Comparison of ENCODE assay signal across 11 cellular contexts in genomic region chr6:130259557-130259956, GRCh38. TPM values are rescaled to one million over a fixed set of nuclear protein-coding genes. Genes with fewer than 3 reads are reported as not detected.
DNase-seq lines count a peak whose midpoint lies in the region; ATAC-seq lines count a peak whose summit lies in the region.
"Had no signal": no experiment of that assay in that cellular context is flagged by ENCODE, and none has a peak within 500 bp of the region (broad histone marks: within the 10 kb centered on the region; RNA-seq: fewer than 3 reads in every experiment).

No MANE protein-coding gene starts in this region.

- ATAC-seq in GM18520 (IDR thresholded peaks at IDR 0.05; ENCODE audit: unreplicated experiment) (peak; percentile 3), GM21390 (IDR thresholded peaks at IDR 0.05; ENCODE audit: unreplicated experiment) (peak; percentile 4), HG03095 (IDR thresholded peaks at IDR 0.05; ENCODE audit: unreplicated experiment) (peak; percentile 17), left cardiac atrium (no peak)
- ATAC-seq: heart left ventricle had no signal

- H3K27me3 Mint-ChIP-seq in activated T-helper 1 cell treated with anti-CD3 and anti-CD28 coated beads, Interleukin-12 subunit alpha, Interleukin-12 subunit beta, Interleukin-2, Interleukin-4 antibody, amounts not matched to agents 30 ng/mL and 10 ng/mL and 1 ng/mL, durations not matched to agents 14 hours and 24 hours and 36 hours (ENCODE audit: insufficient read depth), result no peaks in the 10 kb centered on the region

- no peak for DNase-seq in activated T-helper 1 cell treated with anti-CD3 and anti-CD28 coated beads, Interleukin-12 subunit alpha, Interleukin-12 subunit beta, Interleukin-2, Interleukin-4 antibody, amounts not matched to agents 30 ng/mL and 10 ng/mL and 1 ng/mL, durations not matched to agents 14 hours and 24 hours and 36 hours (ENCODE audit: low spot score)
- DNase-seq in left cardiac atrium (no peak), DMS53 (lab: John Stamatoyannopoulos, UW) (no peak), C1 segment of cervical spinal cord (lab: John Stamatoyannopoulos, UW) (no peak)
- DNase-seq in stimulated activated CD8-positive, alpha-beta memory T cell treated with anti-CD3 and anti-CD28 coated beads, Interleukin-4, amount 100 ng/mL, for 48 hours, result no peak
- DNase-seq: colonic mucosa, heart left ventricle had no signal

- H3K27ac Mint-ChIP-seq in activated T-helper 1 cell treated with anti-CD3 and anti-CD28 coated beads, Interleukin-12 subunit alpha, Interleukin-12 subunit beta, Interleukin-2, Interleukin-4 antibody, amounts not matched to agents 30 ng/mL and 10 ng/mL and 1 ng/mL, durations not matched to agents 14 hours and 24 hours and 36 hours, result peak overlapping the region; percentile 51

- peaks cover 46% of the 10 kb centered on the region for H3K4me1 Mint-ChIP-seq in activated T-helper 1 cell treated with anti-CD3 and anti-CD28 coated beads, Interleukin-12 subunit alpha, Interleukin-12 subunit beta, Interleukin-2, Interleukin-4 antibody, amounts not matched to agents 30 ng/mL and 10 ng/mL and 1 ng/mL, durations not matched to agents 14 hours and 24 hours and 36 hours (ENCODE audit: low read depth)

- H3K9me3 Mint-ChIP-seq in activated T-helper 1 cell treated with anti-CD3 and anti-CD28 coated beads, Interleukin-12 subunit alpha, Interleukin-12 subunit beta, Interleukin-2, Interleukin-4 antibody, amounts not matched to agents 30 ng/mL and 10 ng/mL and 1 ng/mL, durations not matched to agents 14 hours and 24 hours and 36 hours, result peaks cover 14% of the 10 kb centered on the region

- H3K4me3 Mint-ChIP-seq in activated T-helper 1 cell treated with anti-CD3 and anti-CD28 coated beads, Interleukin-12 subunit alpha, Interleukin-12 subunit beta, Interleukin-2, Interleukin-4 antibody, amounts not matched to agents 30 ng/mL and 10 ng/mL and 1 ng/mL, durations not matched to agents 14 hours and 24 hours and 36 hours, result no peak overlapping the region

- H3K36me3 Mint-ChIP-seq in activated T-helper 1 cell treated with anti-CD3 and anti-CD28 coated beads, Interleukin-12 subunit alpha, Interleukin-12 subunit beta, Interleukin-2, Interleukin-4 antibody, amounts not matched to agents 30 ng/mL and 10 ng/mL and 1 ng/mL, durations not matched to agents 14 hours and 24 hours and 36 hours (ENCODE audit: low read depth), result peaks cover 6% of the 10 kb centered on the region

- intact Hi-C loops in activated T-helper 1 cell treated with anti-CD3 and anti-CD28 coated beads, Interleukin-12 subunit alpha, Interleukin-12 subunit beta, Interleukin-2, Interleukin-4 antibody, amounts not matched to agents 30 ng/mL and 10 ng/mL and 1 ng/mL, durations not matched to agents 14 hours and 24 hours and 36 hours (cut with micrococcal nuclease), result no loop called here
- intact Hi-C loops in left cardiac atrium (cut with DNase I), result no loop called here

RNA-seq across cellular contexts. Expression of gene SAMD3, which starts 36.8 kb away (rescaled TPM):
- 3.1 and 4.6 TPM in 2 replicates for total RNA-seq in activated T-helper 1 cell treated with anti-CD3 and anti-CD28 coated beads, Interleukin-12 subunit alpha, Interleukin-12 subunit beta, Interleukin-2, Interleukin-4 antibody, amounts not matched to agents 30 ng/mL and 10 ng/mL and 1 ng/mL, durations not matched to agents 14 hours and 24 hours and 36 hours
- total RNA-seq in left cardiac atrium, result 1 to 10 TPM in 1 of 2 donors, under 1 TPM in 1; 0.42 to 1.9 TPM
- total RNA-seq: SK-MEL-5 had no signal

Comparison
In these comparisons a context has a peak if more than half of its experiments do, and no peak if none do; other contexts are left out.
1. ATAC-seq: peak in GM18520 (single experiment), GM21390 (single experiment) and HG03095 (single experiment); none in left cardiac atrium (0 of 2).